Comparison of ENCODE assay signal across 21 cellular contexts in genomic region chr1:84771895-84772294, GRCh38.
DNase-seq lines count a peak whose midpoint lies in the region; ATAC-seq, FAIRE-seq and TF ChIP-seq lines count a peak whose summit lies in the region.
"Had no signal": no experiment of that assay in that cellular context is flagged by ENCODE, and none has a peak within 500 bp of the region (broad histone marks: within the 10 kb centered on the region; RNA-seq: fewer than 3 reads in every experiment).

No MANE protein-coding gene starts in this region.

- no peak for TF ChIP-seq EP300 in suprapubic skin (IDR thresholded peaks at IDR 0.05)

- H3K9me3 ChIP-seq in IMR-90 (ENCODE audit: control insufficient read depth, insufficient read depth, low read length), result no peaks in the 10 kb centered on the region
- no peaks in the 10 kb centered on the region for H3K9me3 ChIP-seq in suprapubic skin
- H3K9me3 ChIP-seq: Caco-2, esophagus squamous epithelium, thoracic aorta had no signal

- no peak overlapping the region for H2BK5ac ChIP-seq in IMR-90 (ENCODE audit: low read depth, low read length, poor library complexity, severe bottlenecking)

- no peak for TF ChIP-seq CTCF in IMR-90 (conservative IDR thresholded peaks at IDR 0.05; ENCODE audit: low read depth, low read length)
- TF ChIP-seq CTCF in suprapubic skin (IDR thresholded peaks at IDR 0.05), result no peak

- H3K27ac Mint-ChIP-seq in stimulated activated naive CD8-positive, alpha-beta T cell treated with anti-CD3 and anti-CD28 coated beads, Interleukin-15, amount 100 ng/mL, for 72 hours, result no peak overlapping the region
- H3K27ac Mint-ChIP-seq: activated B cell treated with CpG ODN at 0.5 μM for 24 hours; activated CD8-positive, alpha-beta memory T cell treated with anti-CD3 and anti-CD28 coated beads, Interleukin-2, amount 10 ng/mL, durations not matched to agents 7 days and 5 days; activated naive CD8-positive, alpha-beta T cell treated with anti-CD3 and anti-CD28 coated beads, Interleukin-2, amount 50 U/mL, for 24 hours; activated T-helper 2 cell treated with anti-CD3 and anti-CD28 coated beads, Interferon-gamma antibody, Interleukin-2, Interleukin-4, amounts not matched to agents 10 μg/mL and 5 μg/mL and 100 μg/mL, durations not matched to agents 14 hours and 24 hours and 36 hours; memory B cell had no signal

- WGBS in IMR-90 (ENCODE audit: extremely low coverage in 2 of 2, insufficient read length in 1 of 2), 2 experiments, result no CpG with 5 or more reads among the region's 2 CpGs
- WGBS in suprapubic skin, result 92% methylated on average over 2 of the region's 2 CpGs

- H2BK120ac ChIP-seq in IMR-90 (ENCODE audit: low read depth, low read length), result no peak overlapping the region

- no peaks in the 10 kb centered on the region for H3K36me3 ChIP-seq in IMR-90 (ENCODE audit: control insufficient read depth, insufficient read depth, low read length)
- no peaks in the 10 kb centered on the region for H3K36me3 ChIP-seq in suprapubic skin
- H3K36me3 ChIP-seq: esophagus squamous epithelium, thoracic aorta had no signal

- H3K4me2 ChIP-seq in IMR-90 (ENCODE audit: low read depth, low read length), result no peak overlapping the region

- no peak overlapping the region for H3K4ac ChIP-seq in IMR-90 (ENCODE audit: low read depth, low read length)

- no peak overlapping the region for H4K8ac ChIP-seq in IMR-90 (ENCODE audit: low read depth in 2 of 2, low read length in 2 of 2)

- no peak overlapping the region for H2AFZ ChIP-seq in IMR-90 (replicated peaks; ENCODE audit: low read length, poor library complexity)

- H3K9me3 Mint-ChIP-seq in stimulated activated naive CD8-positive, alpha-beta T cell treated with anti-CD3 and anti-CD28 coated beads, Interleukin-15, amount 100 ng/mL, for 72 hours, result no peaks in the 10 kb centered on the region
- H3K9me3 Mint-ChIP-seq: activated B cell treated with CpG ODN at 0.5 μM for 24 hours; activated naive CD8-positive, alpha-beta T cell treated with anti-CD3 and anti-CD28 coated beads, Interleukin-2, amount 50 U/mL, for 24 hours; activated T-helper 2 cell treated with anti-CD3 and anti-CD28 coated beads, Interferon-gamma antibody, Interleukin-2, Interleukin-4, amounts not matched to agents 10 μg/mL and 5 μg/mL and 100 μg/mL, durations not matched to agents 14 hours and 24 hours and 36 hours; memory B cell; naive thymus-derived CD8-positive, alpha-beta T cell had no signal

- H2BK15ac ChIP-seq in IMR-90 (ENCODE audit: low read depth, low read length), result no peak overlapping the region

- dilution Hi-C loops in IMR-90 (cut with HindIII; ENCODE audit: low sequenced_read_pairs, unreplicated experiment), result no loop called here

- H3K4me1 ChIP-seq in IMR-90 (ENCODE audit: control insufficient read depth, insufficient read depth, low read length), result no peaks in the 10 kb centered on the region
- peaks cover 12% of the 10 kb centered on the region for H3K4me1 ChIP-seq in suprapubic skin
- H3K4me1 ChIP-seq: Caco-2 had no signal

- H2BK20ac ChIP-seq in IMR-90 (ENCODE audit: low read depth, low read length), result no peak overlapping the region

- CTCF ChIA-PET in IMR-90 (lab: Yijun Ruan, JAX), result interaction anchor here (0.6 to 1.7 kb wide), 17 partner anchors 8 to 644 kb away, joined by 3 to 12 read pairs (median 4); no protein-coding TSS in a partner anchor

- H3K4me3 Mint-ChIP-seq in stimulated activated naive CD8-positive, alpha-beta T cell treated with anti-CD3 and anti-CD28 coated beads, Interleukin-15, amount 100 ng/mL, for 72 hours, result no peak overlapping the region
- H3K4me3 Mint-ChIP-seq: activated B cell treated with CpG ODN at 0.5 μM for 24 hours; activated CD8-positive, alpha-beta memory T cell treated with anti-CD3 and anti-CD28 coated beads, Interleukin-2, amount 10 ng/mL, durations not matched to agents 7 days and 5 days; activated naive CD8-positive, alpha-beta T cell treated with anti-CD3 and anti-CD28 coated beads, Interleukin-2, amount 50 U/mL, for 24 hours; memory B cell; naive thymus-derived CD8-positive, alpha-beta T cell had no signal

- H3K27me3 Mint-ChIP-seq in stimulated activated naive CD8-positive, alpha-beta T cell treated with anti-CD3 and anti-CD28 coated beads, Interleukin-15, amount 100 ng/mL, for 72 hours, result peaks cover 8% of the 10 kb centered on the region

- TF ChIP-seq POLR2A in IMR-90 (IDR thresholded peaks at IDR 0.05; ENCODE audit: low read depth, low read length) (no peak), suprapubic skin (IDR thresholded peaks at IDR 0.05) (no peak)

- no peaks in the 10 kb centered on the region for H4K20me1 ChIP-seq in IMR-90 (ENCODE audit: insufficient read depth, low read length)

- peak; percentile 42 for ATAC-seq in stimulated activated naive CD8-positive, alpha-beta T cell treated with anti-CD3 and anti-CD28 coated beads, Interleukin-15, amount 100 ng/mL, for 72 hours
- no peak for ATAC-seq in stimulated activated naive CD8-positive, alpha-beta T cell treated with anti-CD3 and anti-CD28 coated beads, Interleukin-15, Interleukin-2, amounts not matched to agents 100 U/mL and 50 U/mL, for 24 hours
- ATAC-seq in GM21619 (IDR thresholded peaks at IDR 0.05; ENCODE audit: unreplicated experiment) (peak; percentile 29), IMR-90 (ENCODE audit: low read depth) (peak; percentile 25; the same call in 1 of the 2 replicates), HG02610 (IDR thresholded peaks at IDR 0.05; ENCODE audit: unreplicated experiment) (no peak), GM18517 (IDR thresholded peaks at IDR 0.05; ENCODE audit: unreplicated experiment) (no peak)

- FAIRE-seq in urothelium cell line (lab: Jason Lieb, UNC), result no peak
- FAIRE-seq: islet of Langerhans, small intestine had no signal

- no TSS peak for BruUV-seq in IMR-90 (replicated peaks; lab: Mats Ljungman, UMichigan)

- H4K5ac ChIP-seq in IMR-90 (ENCODE audit: low read depth, low read length), result no peak overlapping the region

- POLR2A ChIA-PET in IMR-90 (lab: Charles Lee; ENCODE audit: unreplicated experiment), result no interaction called here

- no peaks in the 10 kb centered on the region for H3K9me1 ChIP-seq in IMR-90 (ENCODE audit: insufficient read depth, low read length)

- H3K4me3 ChIP-seq in IMR-90 (ENCODE audit: insufficient read depth, low read depth, low read length), result no peak overlapping the region
- H3K4me3 ChIP-seq in suprapubic skin, result no peak overlapping the region
- H3K4me3 ChIP-seq: esophagus squamous epithelium, thoracic aorta had no signal

- no peak overlapping the region for H3K18ac ChIP-seq in IMR-90 (ENCODE audit: low read depth, low read length)

- no peak overlapping the region for H4K91ac ChIP-seq in IMR-90 (ENCODE audit: insufficient read depth, low read depth, low read length)

- TF ChIP-seq RAD21 in IMR-90 (IDR thresholded peaks at IDR 0.05; ENCODE audit: low read length), result no peak

- no peak overlapping the region for H3K23ac ChIP-seq in IMR-90 (ENCODE audit: low read depth, low read length)

- no peak overlapping the region for H2AK5ac ChIP-seq in IMR-90 (ENCODE audit: low read depth, low read length)

- H3K27me3 ChIP-seq in IMR-90 (ENCODE audit: control insufficient read depth, insufficient read depth, low read length), result peaks cover 2% of the 10 kb centered on the region
- H3K27me3 ChIP-seq in suprapubic skin, result no peaks in the 10 kb centered on the region

- no peak overlapping the region for H3K56ac ChIP-seq in IMR-90 (ENCODE audit: extremely low read depth, insufficient read depth, low read length)

- peaks cover 5% of the 10 kb centered on the region for H3K4me1 Mint-ChIP-seq in stimulated activated naive CD8-positive, alpha-beta T cell treated with anti-CD3 and anti-CD28 coated beads, Interleukin-15, amount 100 ng/mL, for 72 hours
- H3K4me1 Mint-ChIP-seq: activated B cell treated with CpG ODN at 0.5 μM for 24 hours; activated CD8-positive, alpha-beta memory T cell treated with anti-CD3 and anti-CD28 coated beads, Interleukin-2, amount 10 ng/mL, durations not matched to agents 7 days and 5 days; activated naive CD8-positive, alpha-beta T cell treated with anti-CD3 and anti-CD28 coated beads, Interleukin-2, amount 50 U/mL, for 24 hours; memory B cell had no signal

- no peak overlapping the region for H2AK9ac ChIP-seq in IMR-90 (replicated peaks; ENCODE audit: low read depth, low read length, poor library complexity)

- intact Hi-C loops in IMR-90 (cut with micrococcal nuclease), result loop anchor here (1.0 to 5.0 kb wide), 5 partner anchors 164 to 867 kb away; partner anchors contain the start of gene PRKACB

- no peak overlapping the region for H3K9ac ChIP-seq in IMR-90 (ENCODE audit: low read depth, low read length)

- no peak for DNase-seq in stimulated activated naive CD8-positive, alpha-beta T cell treated with anti-CD3 and anti-CD28 coated beads, Interleukin-15, amount 100 ng/mL, for 72 hours
- no peak for DNase-seq in stimulated activated naive CD8-positive, alpha-beta T cell treated with anti-CD3 and anti-CD28 coated beads, Interleukin-15, Interleukin-2, amounts not matched to agents 100 U/mL and 50 U/mL, for 24 hours
- no peak for DNase-seq in IMR-90
- peak; percentile 12 for DNase-seq in urothelium cell line (ENCODE audit: low spot score)
- no peak for DNase-seq in suprapubic skin (ENCODE audit: low spot score in 2 of 2)
- DNase-seq: esophagus squamous epithelium, GOT3, NCI-H1436 treated with DMSO at 0.1 percent for 48 hours had no signal

- H3K27ac ChIP-seq in IMR-90 (ENCODE audit: insufficient read depth, low read length), result no peak overlapping the region
- no peak overlapping the region for H3K27ac ChIP-seq in suprapubic skin
- H3K27ac ChIP-seq: thoracic aorta had no signal

- no peaks in the 10 kb centered on the region for H3K79me1 ChIP-seq in IMR-90 (ENCODE audit: low read depth in 1 of 2, low read length in 2 of 2)

- H3K14ac ChIP-seq in IMR-90 (replicated peaks; ENCODE audit: low read depth, low read length), result no peak overlapping the region

- in situ Hi-C loops in IMR-90 (cut with MboI; ENCODE audit: low sequenced_read_pairs), result loop anchor here (5.0 to 25.0 kb wide), 3 partner anchors 165 to 847 kb away; no protein-coding TSS in a partner anchor

TF ChIP-seq in IMR-90, 13 proteins besides CTCF, POLR2A, EP300 and RAD21:
- no peak for TF ChIP-seq MAZ (IDR thresholded peaks at IDR 0.05; ENCODE audit: borderline replicate concordance, low read depth, low read length)
- no peak for TF ChIP-seq MXI1 (IDR thresholded peaks at IDR 0.05; ENCODE audit: borderline replicate concordance, low read depth, low read length)

Comparison
In these comparisons a context has a peak if more than half of its experiments do, and no peak if none do; other contexts are left out.
1. ATAC-seq: peak in stimulated activated naive CD8-positive, alpha-beta T cell treated with anti-CD3 and anti-CD28 coated beads, Interleukin-15, amount 100 ng/mL, for 72 hours (single experiment), GM21619 (single experiment) and IMR-90 (single experiment); none in stimulated activated naive CD8-positive, alpha-beta T cell treated with anti-CD3 and anti-CD28 coated beads, Interleukin-15, Interleukin-2, amounts not matched to agents 100 U/mL and 50 U/mL, for 24 hours (single experiment), HG02610 (single experiment) and GM18517 (single experiment).